Comparison of ENCODE assay signal across 28 cellular contexts in genomic region chr13:31919241-31919640, GRCh38.
"Had no signal": no experiment of that assay in that cellular context is flagged by ENCODE, and none has a peak within 500 bp of the region (broad histone marks: within the 10 kb centered on the region; RNA-seq: fewer than 3 reads in every experiment).

No MANE protein-coding gene starts in this region.

- H3K9me3 ChIP-seq: lower lobe of right lung, neutrophil, psoas muscle, right lobe of liver, tibial nerve, uterus had no signal

- H3K36me3 ChIP-seq: lower lobe of right lung, neural progenitor cell, neutrophil, right lobe of liver, tibial nerve, uterus had no signal

- H3K27me3 ChIP-seq: neural progenitor cell, neutrophil, right lobe of liver, tibial nerve, uterus had no signal

- H3K4me1 Mint-ChIP-seq: stimulated activated naive CD8-positive, alpha-beta T cell treated with anti-CD3 and anti-CD28 coated beads, Interleukin-15, amount 100 ng/mL, for 72 hours had no signal

- H3K9me3 Mint-ChIP-seq: naive thymus-derived CD8-positive, alpha-beta T cell; nephron progenitor cell; neural progenitor cell; stimulated activated memory B cell treated with anti-CD40 and anti-IgM and Interleukin-4, amounts not matched to agents 10 μg/mL and 1 μg/mL and 100 μg/mL, for 72 hours; stimulated activated naive CD8-positive, alpha-beta T cell treated with anti-CD3 and anti-CD28 coated beads, Interleukin-15, amount 100 ng/mL, for 72 hours; type B pancreatic cell had no signal

- H3K27me3 Mint-ChIP-seq: stimulated activated memory B cell treated with anti-CD40 and anti-IgM and Interleukin-4, amounts not matched to agents 10 μg/mL and 1 μg/mL and 100 μg/mL, for 72 hours; stimulated activated naive CD8-positive, alpha-beta T cell treated with anti-CD3 and anti-CD28 coated beads, Interleukin-15, amount 100 ng/mL, for 72 hours; type B pancreatic cell had no signal

- H3K36me3 Mint-ChIP-seq: naive thymus-derived CD8-positive, alpha-beta T cell; neural progenitor cell; stimulated activated memory B cell treated with anti-CD40 and anti-IgM and Interleukin-4, amounts not matched to agents 10 μg/mL and 1 μg/mL and 100 μg/mL, for 72 hours; type B pancreatic cell had no signal

- H3K4me3 ChIP-seq: lower lobe of right lung, neural progenitor cell, psoas muscle, right lobe of liver, smooth muscle cell, tibial nerve, uterus had no signal

- DNase-seq: hippocampal formation; kidney glomerular epithelial cell; left cardiac atrium; lower lobe of right lung; mammary epithelial cell; mesenchymal stem cell; naive thymus-derived CD8-positive, alpha-beta T cell; nephron progenitor cell; occipital lobe; psoas muscle; right lobe of liver; stimulated activated CD4-positive, alpha-beta T cell treated with anti-CD3 and anti-CD28 coated beads, Interleukin-1b, Interleukin-23, amount 100 ng/mL, for 48 hours; stimulated activated CD4-positive, alpha-beta T cell treated with anti-CD3 and anti-CD28 coated beads, Interleukin-2, amount 100 ng/mL, for 48 hours; stimulated activated CD4-positive, alpha-beta T cell treated with anti-CD3 and anti-CD28 coated beads, Interleukin-4, amount 100 ng/mL, for 4 hours; stimulated activated CD8-positive, alpha-beta memory T cell treated with anti-CD3 and anti-CD28 coated beads, Interleukin-4, amount 100 ng/mL, for 48 hours; stimulated activated naive CD4-positive, alpha-beta T cell treated with Interleukin-2 at 50 U/mL for 16 hours; stimulated activated naive CD8-positive, alpha-beta T cell treated with anti-CD3 and anti-CD28 coated beads, Interleukin-15, amount 100 ng/mL, for 72 hours; substantia nigra; uterus had no signal

- ATAC-seq: left cardiac atrium; left lobe of liver; lower lobe of right lung; naive thymus-derived CD8-positive, alpha-beta T cell; psoas muscle; right lobe of liver; stimulated activated memory B cell treated with anti-CD40 and anti-IgM and Interleukin-4, amounts not matched to agents 10 μg/mL and 1 μg/mL and 100 μg/mL, for 72 hours; stimulated activated naive CD8-positive, alpha-beta T cell treated with anti-CD3 and anti-CD28 coated beads, Interleukin-15, amount 100 ng/mL, for 72 hours had no signal

- H3K27ac Mint-ChIP-seq: naive thymus-derived CD8-positive, alpha-beta T cell; nephron progenitor cell; neural progenitor cell; stimulated activated memory B cell treated with anti-CD40 and anti-IgM and Interleukin-4, amounts not matched to agents 10 μg/mL and 1 μg/mL and 100 μg/mL, for 72 hours; stimulated activated naive CD8-positive, alpha-beta T cell treated with anti-CD3 and anti-CD28 coated beads, Interleukin-15, amount 100 ng/mL, for 72 hours; type B pancreatic cell had no signal

- H3K4me3 Mint-ChIP-seq: naive thymus-derived CD8-positive, alpha-beta T cell; nephron progenitor cell; neural progenitor cell; stimulated activated memory B cell treated with anti-CD40 and anti-IgM and Interleukin-4, amounts not matched to agents 10 μg/mL and 1 μg/mL and 100 μg/mL, for 72 hours; stimulated activated naive CD8-positive, alpha-beta T cell treated with anti-CD3 and anti-CD28 coated beads, Interleukin-15, amount 100 ng/mL, for 72 hours; type B pancreatic cell had no signal

- FAIRE-seq: keratinocyte had no signal

- H3K27ac ChIP-seq: lower lobe of right lung, neural progenitor cell, parathyroid adenoma, psoas muscle, right lobe of liver, uterus had no signal

- H3K4me1 ChIP-seq: parathyroid adenoma, psoas muscle, right lobe of liver, uterus had no signal
